Comparison of ENCODE assay signal across 7 cellular contexts in the genomic region with DNA sequence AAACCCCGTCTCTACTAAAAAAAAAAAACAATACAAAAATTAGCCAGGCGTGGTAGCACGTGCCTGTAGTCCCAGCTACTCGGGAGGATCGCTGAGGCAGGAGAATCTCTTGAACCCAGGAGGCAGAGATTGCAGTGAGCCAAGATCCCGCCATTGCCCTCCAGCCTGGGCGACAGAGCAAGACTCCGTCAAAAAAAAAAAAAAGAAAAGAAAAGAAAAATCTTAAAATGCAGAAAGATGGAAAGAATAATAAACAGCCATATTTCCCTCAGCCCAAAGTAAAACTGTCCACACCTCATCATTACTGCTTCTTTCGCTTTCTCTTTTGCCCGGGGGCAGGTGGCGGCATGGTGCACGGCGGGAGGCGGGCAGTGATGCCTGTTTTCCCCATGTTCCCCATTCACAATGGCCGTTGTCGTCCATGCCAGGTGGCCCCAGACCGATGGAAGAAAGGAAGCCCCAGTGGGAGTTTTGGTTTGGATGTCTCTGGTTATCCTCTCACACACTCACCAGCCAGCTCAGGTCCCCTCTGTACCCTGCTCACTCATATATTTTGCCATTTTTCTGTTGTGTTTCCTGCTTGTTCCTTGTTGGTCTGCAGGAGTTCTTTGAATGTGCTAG. TPM values are rescaled to one million over a fixed set of nuclear protein-coding genes. Genes with fewer than 3 reads are reported as not detected.
A peak's percentile ranks its signal among the peaks of the same experiment; 100 is the strongest.
DNase-seq lines count a peak whose midpoint lies in the region; ATAC-seq and TF ChIP-seq lines count a peak whose summit lies in the region.

No MANE protein-coding gene starts in this region.

- H3K36me3 ChIP-seq in H7 (replicated peaks; ENCODE audit: control insufficient read depth, insufficient read depth, low read length): no peaks in the 10 kb centered on the region

- intact Hi-C loops in activated CD4-positive, alpha-beta T cell treated with anti-CD3 and anti-CD28 coated beads for 36 hours (cut with DNase I, micrococcal nuclease): loop anchor here in 1 of 2 experiments (1.0 kb wide), 1 partner anchor 36 kb away; no protein-coding TSS in a partner anchor

- H3K27me3 ChIP-seq in H7 (ENCODE audit: control insufficient read depth, insufficient read depth, low read length): no peaks in the 10 kb centered on the region

- DNase-seq in H7 (peak; percentile 41), fibroblast of villous mesenchyme (ENCODE audit: low read depth) (no peak), amygdala (lab: John Stamatoyannopoulos, UW) (no peak), ecto neural progenitor cell (ENCODE audit: low spot score) (no peak)
- DNase-seq in activated CD4-positive, alpha-beta T cell treated with anti-CD3 and anti-CD28 coated beads for 36 hours: peak; percentile 66
- peak; percentile 13 for DNase-seq in stimulated activated naive CD4-positive, alpha-beta T cell treated with Interleukin-2 at 50 U/mL for 16 hours (lab: John Stamatoyannopoulos, UW)

- no peak overlapping the region for H3K4me3 ChIP-seq in H7 (ENCODE audit: insufficient read depth, low read depth, low read length)
- H3K4me3 ChIP-seq in fibroblast of villous mesenchyme (ENCODE audit: low read depth, low read length): peak overlapping the region; percentile 7

- peak overlapping the region; percentile 70 for H3K4me3 Mint-ChIP-seq in activated CD4-positive, alpha-beta T cell treated with anti-CD3 and anti-CD28 coated beads for 36 hours

- peaks cover 11% of the 10 kb centered on the region for H3K4me1 Mint-ChIP-seq in activated CD4-positive, alpha-beta T cell treated with anti-CD3 and anti-CD28 coated beads for 36 hours

- CTCF ChIA-PET in activated CD4-positive, alpha-beta T cell treated with anti-CD3 and anti-CD28 coated beads for 36 hours (lab: Charles Lee): interaction anchor here (0.6 to 1.2 kb wide), 2 partner anchors 13 to 98 kb away, joined by 6 to 7 read pairs; no protein-coding TSS in a partner anchor

- POLR2A ChIA-PET in activated CD4-positive, alpha-beta T cell treated with anti-CD3 and anti-CD28 coated beads for 36 hours (lab: Charles Lee): no interaction called here

- H3K27ac Mint-ChIP-seq in activated CD4-positive, alpha-beta T cell treated with anti-CD3 and anti-CD28 coated beads for 36 hours: peak overlapping the region; percentile 86

- no peaks in the 10 kb centered on the region for H3K27me3 Mint-ChIP-seq in activated CD4-positive, alpha-beta T cell treated with anti-CD3 and anti-CD28 coated beads for 36 hours

- no peaks in the 10 kb centered on the region for H3K36me3 Mint-ChIP-seq in activated CD4-positive, alpha-beta T cell treated with anti-CD3 and anti-CD28 coated beads for 36 hours (ENCODE audit: low read depth)

- no peak for TF ChIP-seq CTCF in fibroblast of villous mesenchyme (IDR thresholded peaks at IDR 0.05; ENCODE audit: insufficient read depth, low read depth, low read length)

- peak; percentile 88 for ATAC-seq in activated CD4-positive, alpha-beta T cell treated with anti-CD3 and anti-CD28 coated beads for 36 hours
- ATAC-seq in HG03565 (IDR thresholded peaks at IDR 0.05; ENCODE audit: unreplicated experiment): no peak

- H3K9me3 Mint-ChIP-seq in activated CD4-positive, alpha-beta T cell treated with anti-CD3 and anti-CD28 coated beads for 36 hours (ENCODE audit: low read depth): no peaks in the 10 kb centered on the region

RNA-seq across cellular contexts. Expression of a gene that starts 37.0 kb away (rescaled TPM):
- 99.1 and 126 TPM in 2 replicates for total RNA-seq in H7 (2014; rRNA removed; shearing (Covaris generic))
- total RNA-seq in activated CD4-positive, alpha-beta T cell treated with anti-CD3 and anti-CD28 coated beads for 36 hours: 10 to 100 TPM; 30.4 to 32.3 TPM
- 28.9 and 36.7 TPM in 2 replicates for total RNA-seq in fibroblast of villous mesenchyme

RNA-seq across cellular contexts. Expression of a gene that starts 52.8 kb away (rescaled TPM):
- 11.3 and 13.7 TPM in 2 replicates for total RNA-seq in H7 (2014; rRNA removed; shearing (Covaris generic))
- 10 to 100 TPM; 13.6 to 16.4 TPM for total RNA-seq in activated CD4-positive, alpha-beta T cell treated with anti-CD3 and anti-CD28 coated beads for 36 hours
- 16.0 and 24.2 TPM in 2 replicates for total RNA-seq in fibroblast of villous mesenchyme

Comparison
In these comparisons a context has a peak if more than half of its experiments do, and no peak if none do; other contexts are left out.
1. DNase-seq: peak in H7 (single experiment), activated CD4-positive, alpha-beta T cell treated with anti-CD3 and anti-CD28 coated beads for 36 hours (single experiment) and stimulated activated naive CD4-positive, alpha-beta T cell treated with Interleukin-2 at 50 U/mL for 16 hours (single experiment); none in fibroblast of villous mesenchyme (single experiment), amygdala (0 of 56) and ecto neural progenitor cell (single experiment).